In genomic region chr5:75472973-75473372, GRCh38 we compare ENCODE assay signal across 21 cellular contexts.
"Had no signal": no experiment of that assay in that cellular context is flagged by ENCODE, and none has a peak within 500 bp of the region (broad histone marks: within the 10 kb centered on the region; RNA-seq: fewer than 3 reads in every experiment).

No MANE protein-coding gene starts in this region.

- H3K27me3 ChIP-seq: colonic mucosa, foreskin keratinocyte, pancreas, spleen, testis, tibial nerve, upper lobe of right lung, vagina had no signal

- DNase-seq: colonic mucosa; dermis blood vessel endothelial cell; erythroblast; foreskin keratinocyte; kidney; natural killer cell; nucleus accumbens; pancreas; right cardiac atrium; spleen; stimulated activated CD4-positive, alpha-beta T cell treated with anti-CD3 and anti-CD28 coated beads, Interleukin-15, amount 100 ng/mL, for 24 hours; stimulated activated CD4-positive, alpha-beta T cell treated with anti-CD3 and anti-CD28 coated beads, Interleukin-1b, Interleukin-23, amount 100 ng/mL, for 48 hours; stimulated activated CD4-positive, alpha-beta T cell treated with anti-CD3 and anti-CD28 coated beads, Interleukin-4, amount 100 ng/mL, for 4 hours; stimulated activated naive B cell treated with anti-CD40 and anti-IgM and Interleukin-4, amounts not matched to agents 10 μg/mL and 1 μg/mL and 100 μg/mL, for 72 hours; stimulated activated naive CD8-positive, alpha-beta T cell treated with anti-CD3 and anti-CD28 coated beads, Interleukin-15, amount 100 ng/mL, for 72 hours; testis; upper lobe of right lung had no signal

- H3K9me3 ChIP-seq: colonic mucosa, pancreas, testis had no signal

- ATAC-seq: foreskin keratinocyte; natural killer cell; right cardiac atrium; stimulated activated naive B cell treated with anti-CD40 and anti-IgM and Interleukin-4, amounts not matched to agents 10 μg/mL and 1 μg/mL and 100 μg/mL, for 72 hours; stimulated activated naive CD8-positive, alpha-beta T cell treated with anti-CD3 and anti-CD28 coated beads, Interleukin-15, amount 100 ng/mL, for 72 hours; upper lobe of right lung had no signal

- FAIRE-seq: pancreas had no signal

- H3K4me3 ChIP-seq: colonic mucosa, pancreas, spleen, testis, tibial nerve, upper lobe of right lung, vagina had no signal

- H3K4me1 ChIP-seq: colonic mucosa, foreskin keratinocyte, testis, tibial nerve, upper lobe of right lung, vagina had no signal

- H3K27ac ChIP-seq: colonic mucosa, foreskin keratinocyte, spleen, testis, tibial nerve, upper lobe of right lung, vagina had no signal

- H3K4me3 Mint-ChIP-seq: natural killer cell; neural crest cell; stimulated activated naive B cell treated with anti-CD40 and anti-IgM and Interleukin-4, amounts not matched to agents 10 μg/mL and 1 μg/mL and 100 μg/mL, for 72 hours; stimulated activated naive CD8-positive, alpha-beta T cell treated with anti-CD3 and anti-CD28 coated beads, Interleukin-15, amount 100 ng/mL, for 72 hours had no signal

- H3K27me3 Mint-ChIP-seq: progenitor cell of endocrine pancreas; stimulated activated naive B cell treated with anti-CD40 and anti-IgM and Interleukin-4, amounts not matched to agents 10 μg/mL and 1 μg/mL and 100 μg/mL, for 72 hours; stimulated activated naive CD8-positive, alpha-beta T cell treated with anti-CD3 and anti-CD28 coated beads, Interleukin-15, amount 100 ng/mL, for 72 hours had no signal

- H3K36me3 ChIP-seq: colonic mucosa, pancreas, upper lobe of right lung had no signal

- H3K27ac Mint-ChIP-seq: progenitor cell of endocrine pancreas; stimulated activated naive B cell treated with anti-CD40 and anti-IgM and Interleukin-4, amounts not matched to agents 10 μg/mL and 1 μg/mL and 100 μg/mL, for 72 hours; stimulated activated naive CD8-positive, alpha-beta T cell treated with anti-CD3 and anti-CD28 coated beads, Interleukin-15, amount 100 ng/mL, for 72 hours had no signal
